In genomic region chr1:72284084-72284397, GRCh38 we compare ENCODE assay signal across 3 cellular contexts.
TF ChIP-seq lines count a peak whose summit lies in the region.

No MANE protein-coding gene starts in this region.

TF ChIP-seq in SK-N-SH, 30 proteins besides CTCF, POLR2A, EP300 and RAD21:
- TF ChIP-seq, protein P1, sequence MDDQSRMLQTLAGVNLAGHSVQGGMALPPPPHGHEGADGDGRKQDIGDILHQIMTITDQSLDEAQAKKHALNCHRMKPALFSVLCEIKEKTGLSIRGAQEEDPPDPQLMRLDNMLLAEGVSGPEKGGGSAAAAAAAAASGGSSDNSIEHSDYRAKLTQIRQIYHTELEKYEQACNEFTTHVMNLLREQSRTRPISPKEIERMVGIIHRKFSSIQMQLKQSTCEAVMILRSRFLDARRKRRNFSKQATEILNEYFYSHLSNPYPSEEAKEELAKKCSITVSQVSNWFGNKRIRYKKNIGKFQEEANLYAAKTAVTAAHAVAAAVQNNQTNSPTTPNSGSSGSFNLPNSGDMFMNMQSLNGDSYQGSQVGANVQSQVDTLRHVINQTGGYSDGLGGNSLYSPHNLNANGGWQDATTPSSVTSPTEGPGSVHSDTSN (IDR thresholded peaks at IDR 0.05), result 0 out of 2 replicates have a peak, but pooled peaks have one; percentile 12
- no peak for TF ChIP-seq FOSL2 (IDR thresholded peaks at IDR 0.05; ENCODE audit: borderline replicate concordance, low read depth)

TF ChIP-seq in SK-N-SH treated with all-trans-retinoic acid at 6 μM for 48 hours, 23 proteins besides CTCF, POLR2A, EP300 and RAD21:
- TF ChIP-seq PATZ1 (CRISPR knock-in tag; IDR thresholded peaks at IDR 0.05; ENCODE audit: borderline replicate concordance) (no peak), PPARA (CRISPR knock-in tag; IDR thresholded peaks at IDR 0.05; ENCODE audit: borderline replicate concordance) (no peak), ZC3H10 (CRISPR knock-in tag; IDR thresholded peaks at IDR 0.05) (no peak)

TF ChIP-seq in HepG2, 621 proteins besides CTCF, POLR2A, EP300 and RAD21 (continued from another document):
- TF ChIP-seq, protein P2, sequence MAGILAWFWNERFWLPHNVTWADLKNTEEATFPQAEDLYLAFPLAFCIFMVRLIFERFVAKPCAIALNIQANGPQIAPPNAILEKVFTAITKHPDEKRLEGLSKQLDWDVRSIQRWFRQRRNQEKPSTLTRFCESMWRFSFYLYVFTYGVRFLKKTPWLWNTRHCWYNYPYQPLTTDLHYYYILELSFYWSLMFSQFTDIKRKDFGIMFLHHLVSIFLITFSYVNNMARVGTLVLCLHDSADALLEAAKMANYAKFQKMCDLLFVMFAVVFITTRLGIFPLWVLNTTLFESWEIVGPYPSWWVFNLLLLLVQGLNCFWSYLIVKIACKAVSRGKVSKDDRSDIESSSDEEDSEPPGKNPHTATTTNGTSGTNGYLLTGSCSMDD (CRISPR knock-in tag; IDR thresholded peaks at IDR 0.05), result no peak
- TF ChIP-seq ZNF562 (CRISPR knock-in tag; IDR thresholded peaks at IDR 0.05; ENCODE audit: borderline replicate concordance), result no peak
- TF ChIP-seq SNAPC4 (CRISPR knock-in tag; IDR thresholded peaks at IDR 0.05), result no peak
- no peak for TF ChIP-seq SP5 (CRISPR knock-in tag; IDR thresholded peaks at IDR 0.05; ENCODE audit: borderline replicate concordance, low read depth)
- TF ChIP-seq TCF7L2 (IDR thresholded peaks at IDR 0.05; ENCODE audit: low read depth, low read length), result no peak
- no peak for TF ChIP-seq ZMYM4 (CRISPR knock-in tag; IDR thresholded peaks at IDR 0.05)
- TF ChIP-seq HCFC1 (IDR thresholded peaks at IDR 0.05; ENCODE audit: low read depth, low read length), result no peak
- TF ChIP-seq AHDC1 (CRISPR knock-in tag; IDR thresholded peaks at IDR 0.05; ENCODE audit: borderline replicate concordance), result no peak
- TF ChIP-seq HNRNPK (IDR thresholded peaks at IDR 0.05; ENCODE audit: low read depth, low read length, poor library complexity, severe bottlenecking), result peak; percentile 57
- peak; percentile 30; the same call in 1 of the 2 replicates for TF ChIP-seq ZNF501 (CRISPR knock-in tag; IDR thresholded peaks at IDR 0.05)
- TF ChIP-seq ESRRA (CRISPR knock-in tag; IDR thresholded peaks at IDR 0.05; ENCODE audit: low read depth), result no peak
- TF ChIP-seq CBX2 (IDR thresholded peaks at IDR 0.05; ENCODE audit: low read depth, low read length), result no peak
- TF ChIP-seq CBX2 (CRISPR knock-in tag; IDR thresholded peaks at IDR 0.05; ENCODE audit: low read depth), result no peak
- TF ChIP-seq ZNF891 (CRISPR knock-in tag; IDR thresholded peaks at IDR 0.05), result no peak
- peak; percentile 38; the same call in 1 of the 2 replicates for TF ChIP-seq ZNF512 (CRISPR knock-in tag; IDR thresholded peaks at IDR 0.05)
- TF ChIP-seq, protein P3, sequence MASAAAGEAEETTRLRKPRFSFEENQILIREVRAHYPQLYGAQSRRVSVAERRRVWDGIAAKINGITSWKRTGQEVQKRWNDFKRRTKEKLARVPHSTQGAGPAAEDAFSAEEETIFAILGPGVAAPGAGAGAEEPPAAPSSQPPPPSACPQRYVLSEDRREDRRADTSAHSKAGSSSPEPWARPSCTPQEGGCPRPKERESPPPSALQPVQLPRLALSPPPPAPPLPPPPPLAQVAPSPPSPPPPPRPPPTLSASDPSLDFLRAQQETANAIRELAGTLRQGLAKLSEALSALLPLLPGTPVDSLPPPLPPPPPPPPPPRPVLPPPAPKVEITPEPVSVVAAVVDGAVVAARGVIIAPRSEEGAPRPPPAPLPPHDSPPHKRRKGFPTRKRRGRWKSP (CRISPR knock-in tag; IDR thresholded peaks at IDR 0.05), result no peak
- TF ChIP-seq AKNA (CRISPR knock-in tag; IDR thresholded peaks at IDR 0.05; ENCODE audit: borderline replicate concordance), result no peak
- no peak for TF ChIP-seq MTA3 (CRISPR knock-in tag; IDR thresholded peaks at IDR 0.05)
- TF ChIP-seq ZNF362 (CRISPR knock-in tag; IDR thresholded peaks at IDR 0.05; ENCODE audit: borderline replicate concordance), result no peak
